Comparison of ENCODE assay signal across 1 cellular context in the genomic region with DNA sequence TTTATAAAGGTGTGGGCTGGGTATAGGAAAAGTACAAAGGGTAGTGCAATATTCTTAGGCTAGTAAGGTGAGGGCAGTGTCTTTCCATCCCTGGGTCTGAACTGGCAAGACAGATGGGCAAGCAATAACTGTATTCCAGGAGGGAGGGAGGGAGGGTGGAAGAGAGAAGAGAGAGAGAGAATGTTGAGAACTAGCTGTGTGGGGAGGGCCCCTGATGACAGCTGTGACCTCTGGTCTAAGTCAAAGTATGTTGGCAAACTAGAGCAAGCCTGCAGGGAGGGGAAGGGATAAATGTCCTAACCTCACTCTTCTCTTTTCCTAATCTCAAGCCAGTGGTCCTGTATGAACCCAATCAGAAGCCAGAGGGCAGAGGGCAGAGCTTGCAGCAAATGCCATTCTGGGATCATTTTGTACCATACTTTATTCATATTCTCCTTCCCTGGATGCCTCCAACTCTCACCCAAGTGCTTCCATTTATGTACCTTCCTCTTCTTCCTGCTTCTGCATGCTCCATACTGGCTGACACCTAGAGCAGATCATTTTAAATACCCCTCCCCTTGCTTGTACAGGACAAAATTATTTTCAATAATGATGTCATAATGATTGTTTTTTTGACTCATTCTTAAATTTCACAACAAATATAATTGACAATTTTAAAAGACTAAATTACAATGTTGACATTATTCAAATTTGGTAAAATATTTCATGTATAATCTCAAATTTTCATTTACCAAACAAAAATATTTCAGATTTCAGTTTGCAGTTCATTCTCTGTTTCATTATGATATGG.
TF ChIP-seq lines count a peak whose summit lies in the region.

No MANE protein-coding gene starts in this region.

TF ChIP-seq in SK-N-SH treated with all-trans-retinoic acid at 6 μM for 48 hours, 23 proteins besides CTCF, POLR2A, EP300 and RAD21 (continued from another document):
- no peak for TF ChIP-seq BACH2 (CRISPR knock-in tag; IDR thresholded peaks at IDR 0.05; ENCODE audit: borderline replicate concordance)
- no peak for TF ChIP-seq ZNF8 (CRISPR knock-in tag; IDR thresholded peaks at IDR 0.05)
- TF ChIP-seq, protein P1, sequence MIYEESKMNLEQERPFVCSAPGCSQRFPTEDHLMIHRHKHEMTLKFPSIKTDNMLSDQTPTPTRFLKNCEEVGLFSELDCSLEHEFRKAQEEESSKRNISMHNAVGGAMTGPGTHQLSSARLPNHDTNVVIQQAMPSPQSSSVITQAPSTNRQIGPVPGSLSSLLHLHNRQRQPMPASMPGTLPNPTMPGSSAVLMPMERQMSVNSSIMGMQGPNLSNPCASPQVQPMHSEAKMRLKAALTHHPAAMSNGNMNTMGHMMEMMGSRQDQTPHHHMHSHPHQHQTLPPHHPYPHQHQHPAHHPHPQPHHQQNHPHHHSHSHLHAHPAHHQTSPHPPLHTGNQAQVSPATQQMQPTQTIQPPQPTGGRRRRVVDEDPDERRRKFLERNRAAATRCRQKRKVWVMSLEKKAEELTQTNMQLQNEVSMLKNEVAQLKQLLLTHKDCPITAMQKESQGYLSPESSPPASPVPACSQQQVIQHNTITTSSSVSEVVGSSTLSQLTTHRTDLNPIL (CRISPR knock-in tag; IDR thresholded peaks at IDR 0.05; ENCODE audit: low read depth): no peak
- no peak for TF ChIP-seq ZNF565 (CRISPR knock-in tag; conservative IDR thresholded peaks at IDR 0.05; ENCODE audit: low read depth)
- TF ChIP-seq ZFP30 (CRISPR knock-in tag; IDR thresholded peaks at IDR 0.05): no peak
- no peak for TF ChIP-seq ZFP3 (CRISPR knock-in tag; IDR thresholded peaks at IDR 0.05)
- no peak for TF ChIP-seq GLIS3 (CRISPR knock-in tag; IDR thresholded peaks at IDR 0.05)
- no peak for TF ChIP-seq ZNF70 (CRISPR knock-in tag; IDR thresholded peaks at IDR 0.05)
- TF ChIP-seq ZC3H10 (CRISPR knock-in tag; IDR thresholded peaks at IDR 0.05): no peak
- TF ChIP-seq ARNTL (CRISPR knock-in tag; IDR thresholded peaks at IDR 0.05; ENCODE audit: borderline replicate concordance, low read depth): no peak
- TF ChIP-seq RARB (CRISPR knock-in tag; IDR thresholded peaks at IDR 0.05): no peak
- no peak for TF ChIP-seq ESRRG (CRISPR knock-in tag; IDR thresholded peaks at IDR 0.05)
